Comparison of ENCODE assay signal across 15 cellular contexts in the genomic region with DNA sequence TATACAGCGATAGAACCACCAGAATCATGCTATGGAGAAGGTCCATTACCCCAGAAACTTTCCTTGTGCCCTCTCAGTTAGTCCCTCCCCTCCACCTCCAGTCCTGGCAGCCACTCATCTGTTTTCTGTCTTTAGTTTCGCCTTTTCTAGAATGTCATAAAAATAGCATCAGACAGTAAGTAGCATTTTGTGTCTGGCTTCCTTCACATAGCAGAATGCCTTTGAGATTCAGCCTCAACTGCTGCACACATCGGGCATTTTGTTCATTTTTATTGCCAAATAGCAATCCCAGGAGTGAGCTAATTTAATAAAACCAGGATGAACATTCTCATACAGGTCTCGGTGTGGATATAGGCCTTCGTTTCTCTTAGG.
A peak's percentile ranks its signal among the peaks of the same experiment; 100 is the strongest.
DNase-seq lines count a peak whose midpoint lies in the region; ATAC-seq and TF ChIP-seq lines count a peak whose summit lies in the region.
"Had no signal": no experiment of that assay in that cellular context is flagged by ENCODE, and none has a peak within 500 bp of the region (broad histone marks: within the 10 kb centered on the region; RNA-seq: fewer than 3 reads in every experiment).

No MANE protein-coding gene starts in this region.

- H3K27me3 ChIP-seq in ascending aorta = no peaks in the 10 kb centered on the region
- no peaks in the 10 kb centered on the region for H3K27me3 ChIP-seq in fibroblast of lung (ENCODE audit: control insufficient read depth, insufficient read depth, low read length)
- no peaks in the 10 kb centered on the region for H3K27me3 ChIP-seq in upper lobe of left lung

- H3K4me1 Mint-ChIP-seq in osteocyte (ENCODE audit: unreplicated experiment) = peaks cover 80% of the 10 kb centered on the region

- H3K4me3 ChIP-seq in ascending aorta (peak overlapping the region in 1 of 2 donors; percentile 46), fibroblast of lung (replicated peaks in 1 of 4; ENCODE audit: control extremely low read depth in 1 of 4, insufficient read depth in 1 of 4, low read depth in 3 of 4, low read length in 4 of 4) (no peak overlapping the region), upper lobe of left lung (no peak overlapping the region)

- TF ChIP-seq CTCF in ascending aorta (IDR thresholded peaks at IDR 0.05) (no peak), fibroblast of lung (conservative IDR thresholded peaks at IDR 0.05 in 1 of 2, IDR thresholded peaks at IDR 0.05 in 1 of 2; ENCODE audit: low read depth in 1 of 2, low read length in 2 of 2) (no peak), osteocyte (IDR thresholded peaks at IDR 0.05) (no peak), upper lobe of left lung (IDR thresholded peaks at IDR 0.05) (no peak)

- peak overlapping the region; percentile 98 for H3K27ac Mint-ChIP-seq in osteocyte (ENCODE audit: unreplicated experiment)
- H3K27ac Mint-ChIP-seq: T-helper 2 cell treated with Interferon-gamma antibody and Interleukin-4, amounts not matched to agents 5 μg/mL and 100 μg/mL, for 36 hours had no signal

- H3K4me1 ChIP-seq in ascending aorta = peaks cover 30 to 61% of the 10 kb centered on the region in 2 donors
- H3K4me1 ChIP-seq in fibroblast of lung (ENCODE audit: control insufficient read depth, extremely low read depth, insufficient read depth, low read length) = peaks cover 44% of the 10 kb centered on the region
- peaks cover 13 to 59% (median 53%) of the 10 kb centered on the region in 4 donors for H3K4me1 ChIP-seq in upper lobe of left lung

- H3K27ac ChIP-seq in ascending aorta = peak overlapping the region; percentile 90 to 91
- peak overlapping the region; percentile 19 for H3K27ac ChIP-seq in fibroblast of lung (ENCODE audit: insufficient read depth, low read length)
- H3K27ac ChIP-seq in upper lobe of left lung = peak overlapping the region; percentile 55 to 76 (median 62)

- no peaks in the 10 kb centered on the region for H3K27me3 Mint-ChIP-seq in osteocyte (ENCODE audit: unreplicated experiment)

- DNase-seq in ascending aorta (ENCODE audit: low spot score in 2 of 2) (no peak), fibroblast of lung (ENCODE audit: low read depth in 2 of 2) (no peak), osteocyte (ENCODE audit: extremely low spot score, unreplicated experiment) (no peak), upper lobe of left lung (no peak), EL (no peak)
- DNase-seq: activated CD4-positive, alpha-beta T cell treated with anti-CD3 and anti-CD28 coated beads for 1 hour; activated effector memory CD4-positive, alpha-beta T cell treated with anti-CD3 and anti-CD28 coated beads, Interleukin-2, amount 50 U/mL, for 16 hours; DMS 273 treated with DMSO at 0.1 percent for 48 hours; hypothalamus; NCI-H1694 treated with DMSO at 0.1 percent for 48 hours; stimulated activated naive CD4-positive, alpha-beta T cell treated with Interleukin-2 at 50 U/mL for 16 hours had no signal

- no peak for TF ChIP-seq POLR2A in upper lobe of left lung (IDR thresholded peaks at IDR 0.05)

- no peak overlapping the region for H3K4me2 ChIP-seq in fibroblast of lung (ENCODE audit: extremely low read depth, insufficient read depth, low read length)

- no peak overlapping the region for H2AFZ ChIP-seq in fibroblast of lung (ENCODE audit: low read length)

- 78% methylated on average over 5 of the region's 5 CpGs for WGBS in upper lobe of left lung, 2 donors

- H3K36me3 Mint-ChIP-seq in osteocyte (ENCODE audit: unreplicated experiment) = peaks cover 55% of the 10 kb centered on the region

- intact Hi-C loops in ascending aorta (cut with DNase I) = no loop called here

- ATAC-seq in upper lobe of left lung (ENCODE audit: low FRiP score in 2 of 2) (no peak), HG02938 (IDR thresholded peaks at IDR 0.05; ENCODE audit: unreplicated experiment) (no peak), HG03520 (IDR thresholded peaks at IDR 0.05; ENCODE audit: unreplicated experiment) (no peak)
- ATAC-seq: HCT116 had no signal

- H3K9ac ChIP-seq in fibroblast of lung (ENCODE audit: insufficient read depth, low read length) = no peak overlapping the region

- H3K79me2 ChIP-seq in fibroblast of lung (ENCODE audit: control insufficient read depth, insufficient read depth, low read length) = peaks cover 10% of the 10 kb centered on the region

- no peak for TF ChIP-seq EP300 in upper lobe of left lung (IDR thresholded peaks at IDR 0.05)

- H3K4me3 Mint-ChIP-seq in osteocyte (ENCODE audit: unreplicated experiment) = no peak overlapping the region
- H3K4me3 Mint-ChIP-seq: T-helper 2 cell treated with Interferon-gamma antibody and Interleukin-4, amounts not matched to agents 5 μg/mL and 100 μg/mL, for 36 hours had no signal

- no peaks in the 10 kb centered on the region for H4K20me1 ChIP-seq in fibroblast of lung (ENCODE audit: control insufficient read depth, extremely low read depth, insufficient read depth, low read length)

- no peaks in the 10 kb centered on the region for H3K9me3 Mint-ChIP-seq in osteocyte (ENCODE audit: unreplicated experiment)
- H3K9me3 Mint-ChIP-seq: T-helper 2 cell treated with Interferon-gamma antibody and Interleukin-4, amounts not matched to agents 5 μg/mL and 100 μg/mL, for 36 hours had no signal

- H3K36me3 ChIP-seq in ascending aorta = peaks cover 0 to 4% of the 10 kb centered on the region in 2 donors
- peaks cover 4% of the 10 kb centered on the region for H3K36me3 ChIP-seq in fibroblast of lung (ENCODE audit: control insufficient read depth, insufficient read depth, low read length)
- H3K36me3 ChIP-seq in upper lobe of left lung = peaks cover 0 to 7% (median 0%) of the 10 kb centered on the region in 4 donors

- H3K9me3 ChIP-seq in ascending aorta = no peaks in the 10 kb centered on the region
- no peaks in the 10 kb centered on the region for H3K9me3 ChIP-seq in fibroblast of lung (ENCODE audit: control insufficient read depth, insufficient read depth, low read depth, low read length)
- no peaks in the 10 kb centered on the region for H3K9me3 ChIP-seq in upper lobe of left lung

Comparison
In these comparisons a context has a peak if more than half of its experiments do, and no peak if none do; other contexts are left out.
1. H3K27ac ChIP-seq: peak in every context shown above with its lines; median percentile 90 in ascending aorta; 62 in upper lobe of left lung; 19 in fibroblast of lung.